Comparison of ENCODE assay signal across 23 cellular contexts in the genomic region with DNA sequence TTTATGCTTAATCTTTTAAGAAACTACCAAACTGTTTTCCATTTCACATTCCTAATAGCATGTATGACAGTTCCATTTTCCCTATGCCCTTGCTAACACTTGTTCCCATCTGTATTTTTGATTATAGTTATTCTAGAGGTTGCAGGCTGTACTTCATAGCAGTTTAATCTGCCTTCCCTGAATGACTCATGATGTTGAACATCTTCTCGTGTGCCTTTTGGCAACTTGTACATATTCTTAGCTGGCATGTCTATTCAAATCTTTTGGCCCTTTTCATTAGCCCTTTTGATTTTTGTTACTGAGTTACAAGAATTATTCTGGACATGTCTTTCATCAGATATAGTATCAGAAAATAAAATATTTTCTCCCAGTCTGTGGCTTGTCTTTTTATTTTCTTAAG.
"Had no signal": no experiment of that assay in that cellular context is flagged by ENCODE, and none has a peak within 500 bp of the region (broad histone marks: within the 10 kb centered on the region; RNA-seq: fewer than 3 reads in every experiment).

No MANE protein-coding gene starts in this region.

- DNase-seq: activated CD4-positive, alpha-beta T cell treated with anti-CD3 and anti-CD28 coated beads for 1 hour; activated effector memory CD4-positive, alpha-beta T cell treated with anti-CD3 and anti-CD28 coated beads, Interleukin-2, amount 50 U/mL, for 16 hours; activated T-cell treated with anti-CD3 and anti-CD28 coated beads, Interleukin-2, amount 50 U/mL, for 72 hours; adrenal gland; dorsolateral prefrontal cortex; endodermal cell; erythroblast; hippocampal formation; islet precursor cell; midbrain; ovary; stimulated activated CD4-positive, alpha-beta T cell treated with anti-CD3 and anti-CD28 coated beads, Interleukin-4, amount 100 ng/mL, for 24 hours; stomach; SW 1271; T-helper 2 cell; WERI-Rb-1 had no signal

- H3K27ac Mint-ChIP-seq: activated naive CD4-positive, alpha-beta T cell treated with anti-CD3 and anti-CD28 coated beads, Interleukin-2, amount 50 U/mL, for 24 hours; activated T-cell treated with anti-CD3 and anti-CD28 coated beads, Interleukin-2, amount 50 U/mL, for 72 hours; endodermal cell; stimulated activated effector memory CD8-positive, alpha-beta T cell treated with anti-CD3 and anti-CD28 coated beads, Interleukin-12 subunit alpha, Interleukin-12 subunit beta, amount 100 ng/mL, for 72 hours; type B pancreatic cell had no signal

- H3K4me3 ChIP-seq: adrenal gland, cardiac muscle cell, dorsolateral prefrontal cortex, lung, ovary, stomach had no signal

- ATAC-seq: activated T-cell treated with anti-CD3 and anti-CD28 coated beads, Interleukin-2, amount 50 U/mL, for 72 hours; foreskin keratinocyte; sciatic nerve; stimulated activated effector memory CD8-positive, alpha-beta T cell treated with anti-CD3 and anti-CD28 coated beads, Interleukin-12 subunit alpha, Interleukin-12 subunit beta, amount 100 ng/mL, for 72 hours had no signal

- H3K36me3 ChIP-seq: adrenal gland, cardiac muscle cell, ovary, stomach, WERI-Rb-1 had no signal

- H3K4me1 Mint-ChIP-seq: activated naive CD4-positive, alpha-beta T cell treated with anti-CD3 and anti-CD28 coated beads, Interleukin-2, amount 50 U/mL, for 24 hours; stimulated activated effector memory CD8-positive, alpha-beta T cell treated with anti-CD3 and anti-CD28 coated beads, Interleukin-12 subunit alpha, Interleukin-12 subunit beta, amount 100 ng/mL, for 72 hours had no signal

- H3K4me1 ChIP-seq: adrenal gland, foreskin keratinocyte, stomach had no signal

- H3K36me3 Mint-ChIP-seq: activated naive CD4-positive, alpha-beta T cell treated with anti-CD3 and anti-CD28 coated beads, Interleukin-2, amount 50 U/mL, for 24 hours; stimulated activated effector memory CD8-positive, alpha-beta T cell treated with anti-CD3 and anti-CD28 coated beads, Interleukin-12 subunit alpha, Interleukin-12 subunit beta, amount 100 ng/mL, for 72 hours; type B pancreatic cell had no signal

- H3K4me3 Mint-ChIP-seq: activated naive CD4-positive, alpha-beta T cell treated with anti-CD3 and anti-CD28 coated beads, Interleukin-2, amount 50 U/mL, for 24 hours; activated T-cell treated with anti-CD3 and anti-CD28 coated beads, Interleukin-2, amount 50 U/mL, for 72 hours; endodermal cell; stimulated activated effector memory CD8-positive, alpha-beta T cell treated with anti-CD3 and anti-CD28 coated beads, Interleukin-12 subunit alpha, Interleukin-12 subunit beta, amount 100 ng/mL, for 72 hours; type B pancreatic cell had no signal

- H3K9me3 Mint-ChIP-seq: activated naive CD4-positive, alpha-beta T cell treated with anti-CD3 and anti-CD28 coated beads, Interleukin-2, amount 50 U/mL, for 24 hours; activated T-cell treated with anti-CD3 and anti-CD28 coated beads, Interleukin-2, amount 50 U/mL, for 72 hours; endodermal cell; stimulated activated effector memory CD8-positive, alpha-beta T cell treated with anti-CD3 and anti-CD28 coated beads, Interleukin-12 subunit alpha, Interleukin-12 subunit beta, amount 100 ng/mL, for 72 hours; type B pancreatic cell had no signal

- H3K27ac ChIP-seq: adrenal gland, cardiac muscle cell, dorsolateral prefrontal cortex, foreskin keratinocyte, ovary, stomach, WERI-Rb-1 had no signal

- H3K9me3 ChIP-seq: adrenal gland, ovary, stomach had no signal

- H3K27me3 Mint-ChIP-seq: type B pancreatic cell had no signal

- H3K27me3 ChIP-seq: adrenal gland, cardiac muscle cell, dorsolateral prefrontal cortex, foreskin keratinocyte, ovary had no signal
